In the genomic region with DNA sequence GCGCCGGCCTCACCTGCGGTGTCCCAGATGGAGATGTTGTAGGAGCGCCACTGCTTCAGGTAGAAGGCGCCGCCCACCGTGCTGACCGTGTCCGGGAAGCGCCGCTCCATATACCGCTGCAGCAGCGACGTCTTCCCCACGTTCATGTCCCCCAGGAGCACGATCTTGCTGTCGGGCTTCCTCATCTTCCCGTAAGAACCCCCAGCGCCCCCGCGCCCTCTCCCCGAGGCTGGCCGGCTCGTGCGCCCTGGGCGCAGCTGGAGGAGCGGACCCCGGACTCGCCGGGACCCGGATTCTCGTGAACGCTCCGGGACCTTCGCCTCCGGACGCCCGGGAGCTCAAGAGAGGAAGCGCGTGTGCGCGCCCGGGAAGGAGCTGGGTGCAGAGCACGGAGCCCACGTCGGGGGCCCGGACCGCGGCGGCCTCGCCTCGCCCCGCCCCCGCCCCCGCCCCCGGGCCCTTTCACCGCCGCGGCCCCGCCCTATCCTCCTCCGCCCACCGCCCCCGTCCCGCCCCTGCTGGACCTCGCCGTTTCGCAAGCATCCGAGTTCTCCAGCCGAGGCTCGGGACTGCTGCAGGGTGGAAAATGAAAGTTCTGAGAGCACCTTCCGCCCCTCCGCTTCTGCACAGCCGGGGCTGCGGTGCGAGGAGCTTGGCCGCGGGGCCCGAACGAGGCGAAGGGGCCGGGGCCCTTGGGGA, we compare ENCODE assay signal across 1 cellular context.
TF ChIP-seq lines count a peak whose summit lies in the region.

A gene with protein sequence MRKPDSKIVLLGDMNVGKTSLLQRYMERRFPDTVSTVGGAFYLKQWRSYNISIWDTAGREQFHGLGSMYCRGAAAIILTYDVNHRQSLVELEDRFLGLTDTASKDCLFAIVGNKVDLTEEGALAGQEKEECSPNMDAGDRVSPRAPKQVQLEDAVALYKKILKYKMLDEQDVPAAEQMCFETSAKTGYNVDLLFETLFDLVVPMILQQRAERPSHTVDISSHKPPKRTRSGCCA (minus strand): TSS at position 388 of the 699 bp plus-strand sequence. CDS start 203 bp downstream, at position 185.

TF ChIP-seq in HepG2, 621 proteins besides CTCF, POLR2A, EP300 and RAD21 (continued from another document and continues in another):
- TF ChIP-seq ATF2 (CRISPR knock-in tag; IDR thresholded peaks at IDR 0.05) (peak; percentile 2; the same call in 1 of the 2 replicates), ZNF768 (CRISPR knock-in tag; IDR thresholded peaks at IDR 0.05) (peak; percentile 24; the same call in 1 of the 2 replicates), PITX1 (CRISPR knock-in tag; IDR thresholded peaks at IDR 0.05) (peak; percentile 11; the same call in 1 of the 2 replicates), HNF4A (CRISPR knock-in tag; IDR thresholded peaks at IDR 0.05) (0 out of 2 replicates have a peak, but pooled peaks have one; percentile 2), ZNF773 (CRISPR knock-in tag; IDR thresholded peaks at IDR 0.05; ENCODE audit: borderline replicate concordance) (no peak), HOXA7 (CRISPR knock-in tag; IDR thresholded peaks at IDR 0.05) (no peak), ZSCAN9 (CRISPR knock-in tag; IDR thresholded peaks at IDR 0.05; ENCODE audit: borderline replicate concordance) (peak; percentile 52; the same call in 1 of the 2 replicates), ZFYVE20 (CRISPR knock-in tag; IDR thresholded peaks at IDR 0.05; ENCODE audit: borderline replicate concordance, low read depth) (no peak), LCORL (IDR thresholded peaks at IDR 0.05) (no peak), LCORL (CRISPR knock-in tag; IDR thresholded peaks at IDR 0.05) (no peak), ZNF792 (CRISPR knock-in tag; IDR thresholded peaks at IDR 0.05) (peak; percentile 67; the same call in 1 of the 2 replicates), ZNF431 (CRISPR knock-in tag; IDR thresholded peaks at IDR 0.05; ENCODE audit: borderline replicate concordance, low read depth) (0 out of 2 replicates have a peak, but pooled peaks have one; percentile 41), ZNF124 (CRISPR knock-in tag; IDR thresholded peaks at IDR 0.05) (0 out of 2 replicates have a peak, but pooled peaks have one; percentile 9), DNMT1 (CRISPR knock-in tag; IDR thresholded peaks at IDR 0.05) (0 out of 2 replicates have a peak, but pooled peaks have one; percentile 5), AKAP8 (CRISPR knock-in tag; IDR thresholded peaks at IDR 0.05) (no peak), ZNF251 (CRISPR knock-in tag; IDR thresholded peaks at IDR 0.05) (no peak), ZNF12 (CRISPR knock-in tag; IDR thresholded peaks at IDR 0.05) (peak; percentile 65; the same call in 1 of the 2 replicates), ZNF282 (IDR thresholded peaks at IDR 0.05; ENCODE audit: partially characterized antibody) (no peak), ZBTB38 (CRISPR knock-in tag; IDR thresholded peaks at IDR 0.05) (0 out of 2 replicates have a peak, but pooled peaks have one; percentile 25), MXD4 (CRISPR knock-in tag; IDR thresholded peaks at IDR 0.05) (peak; percentile 15; the same call in 1 of the 2 replicates), ZNF292 (CRISPR knock-in tag; IDR thresholded peaks at IDR 0.05; ENCODE audit: borderline replicate concordance, low read depth) (peak; percentile 67; the same call in 1 of the 2 replicates), ZBTB40 (IDR thresholded peaks at IDR 0.05) (no peak), ZBTB40 (CRISPR knock-in tag; IDR thresholded peaks at IDR 0.05) (peak; percentile 60), SIN3A (IDR thresholded peaks at IDR 0.05; ENCODE audit: borderline replicate concordance, low read depth, low read length) (peak; percentile 42; the same call in 1 of the 2 replicates), ARID2 (CRISPR knock-in tag; IDR thresholded peaks at IDR 0.05; ENCODE audit: borderline replicate concordance) (0 out of 2 replicates have a peak, but pooled peaks have one; percentile 22), KAT8 (CRISPR knock-in tag; IDR thresholded peaks at IDR 0.05) (peak; percentile 40), RBM39 (IDR thresholded peaks at IDR 0.05; ENCODE audit: low read depth, low read length, poor library complexity, severe bottlenecking) (peak; percentile 86), ZFP37 (CRISPR knock-in tag; IDR thresholded peaks at IDR 0.05; ENCODE audit: borderline replicate concordance) (0 out of 2 replicates have a peak, but pooled peaks have one; percentile 10), ZNF788 (CRISPR knock-in tag; IDR thresholded peaks at IDR 0.05; ENCODE audit: borderline replicate concordance) (no peak), MZF1 (CRISPR knock-in tag; IDR thresholded peaks at IDR 0.05; ENCODE audit: borderline replicate concordance) (no peak), MXD3 (CRISPR knock-in tag; IDR thresholded peaks at IDR 0.05) (peak; percentile 73; the same call in 1 of the 2 replicates), TEAD3 (CRISPR knock-in tag; optimal IDR thresholded peaks at IDR 0.05; ENCODE audit: borderline replicate concordance) (no peak), GATAD2A (CRISPR knock-in tag; IDR thresholded peaks at IDR 0.05) (peak; percentile 38)
- TF ChIP-seq, protein P1, sequence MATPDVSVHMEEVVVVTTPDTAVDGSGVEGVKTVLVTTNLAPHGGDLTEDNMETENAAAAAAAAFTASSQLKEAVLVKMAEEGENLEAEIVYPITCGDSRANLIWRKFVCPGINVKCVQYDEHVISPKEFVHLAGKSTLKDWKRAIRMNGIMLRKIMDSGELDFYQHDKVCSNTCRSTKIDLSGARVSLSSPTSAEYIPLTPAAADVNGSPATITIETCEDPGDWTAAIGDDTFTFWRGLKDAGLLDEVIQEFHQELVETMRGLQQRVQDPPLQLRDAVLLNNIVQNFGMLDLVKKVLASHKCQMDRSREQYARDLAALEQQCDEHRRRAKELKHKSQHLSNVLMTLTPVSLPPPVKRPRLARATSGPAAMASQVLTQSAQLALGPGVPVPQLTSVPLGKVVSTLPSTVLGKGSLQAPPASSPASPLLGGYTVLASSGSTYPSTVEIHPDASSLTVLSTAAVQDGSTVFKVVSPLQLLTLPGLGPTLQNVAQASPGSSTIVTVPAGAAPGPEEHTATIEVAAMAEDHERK (CRISPR knock-in tag; IDR thresholded peaks at IDR 0.05; ENCODE audit: low read depth), result no peak
- TF ChIP-seq, protein P2, sequence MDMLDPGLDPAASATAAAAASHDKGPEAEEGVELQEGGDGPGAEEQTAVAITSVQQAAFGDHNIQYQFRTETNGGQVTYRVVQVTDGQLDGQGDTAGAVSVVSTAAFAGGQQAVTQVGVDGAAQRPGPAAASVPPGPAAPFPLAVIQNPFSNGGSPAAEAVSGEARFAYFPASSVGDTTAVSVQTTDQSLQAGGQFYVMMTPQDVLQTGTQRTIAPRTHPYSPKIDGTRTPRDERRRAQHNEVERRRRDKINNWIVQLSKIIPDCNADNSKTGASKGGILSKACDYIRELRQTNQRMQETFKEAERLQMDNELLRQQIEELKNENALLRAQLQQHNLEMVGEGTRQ (IDR thresholded peaks at IDR 0.05; ENCODE audit: low read depth, low read length), result no peak
- TF ChIP-seq, protein P2 (CRISPR knock-in tag; IDR thresholded peaks at IDR 0.05; ENCODE audit: borderline replicate concordance), result no peak
- TF ChIP-seq, protein P3, sequence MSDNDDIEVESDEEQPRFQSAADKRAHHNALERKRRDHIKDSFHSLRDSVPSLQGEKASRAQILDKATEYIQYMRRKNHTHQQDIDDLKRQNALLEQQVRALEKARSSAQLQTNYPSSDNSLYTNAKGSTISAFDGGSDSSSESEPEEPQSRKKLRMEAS (IDR thresholded peaks at IDR 0.05), result peak; percentile 68
- TF ChIP-seq, protein P4, sequence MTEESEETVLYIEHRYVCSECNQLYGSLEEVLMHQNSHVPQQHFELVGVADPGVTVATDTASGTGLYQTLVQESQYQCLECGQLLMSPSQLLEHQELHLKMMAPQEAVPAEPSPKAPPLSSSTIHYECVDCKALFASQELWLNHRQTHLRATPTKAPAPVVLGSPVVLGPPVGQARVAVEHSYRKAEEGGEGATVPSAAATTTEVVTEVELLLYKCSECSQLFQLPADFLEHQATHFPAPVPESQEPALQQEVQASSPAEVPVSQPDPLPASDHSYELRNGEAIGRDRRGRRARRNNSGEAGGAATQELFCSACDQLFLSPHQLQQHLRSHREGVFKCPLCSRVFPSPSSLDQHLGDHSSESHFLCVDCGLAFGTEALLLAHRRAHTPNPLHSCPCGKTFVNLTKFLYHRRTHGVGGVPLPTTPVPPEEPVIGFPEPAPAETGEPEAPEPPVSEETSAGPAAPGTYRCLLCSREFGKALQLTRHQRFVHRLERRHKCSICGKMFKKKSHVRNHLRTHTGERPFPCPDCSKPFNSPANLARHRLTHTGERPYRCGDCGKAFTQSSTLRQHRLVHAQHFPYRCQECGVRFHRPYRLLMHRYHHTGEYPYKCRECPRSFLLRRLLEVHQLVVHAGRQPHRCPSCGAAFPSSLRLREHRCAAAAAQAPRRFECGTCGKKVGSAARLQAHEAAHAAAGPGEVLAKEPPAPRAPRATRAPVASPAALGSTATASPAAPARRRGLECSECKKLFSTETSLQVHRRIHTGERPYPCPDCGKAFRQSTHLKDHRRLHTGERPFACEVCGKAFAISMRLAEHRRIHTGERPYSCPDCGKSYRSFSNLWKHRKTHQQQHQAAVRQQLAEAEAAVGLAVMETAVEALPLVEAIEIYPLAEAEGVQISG (CRISPR knock-in tag; IDR thresholded peaks at IDR 0.05), result peak; percentile 42; the same call in 1 of the 2 replicates
